ENCODE assay signal across 24 cellular contexts in the genomic region with DNA sequence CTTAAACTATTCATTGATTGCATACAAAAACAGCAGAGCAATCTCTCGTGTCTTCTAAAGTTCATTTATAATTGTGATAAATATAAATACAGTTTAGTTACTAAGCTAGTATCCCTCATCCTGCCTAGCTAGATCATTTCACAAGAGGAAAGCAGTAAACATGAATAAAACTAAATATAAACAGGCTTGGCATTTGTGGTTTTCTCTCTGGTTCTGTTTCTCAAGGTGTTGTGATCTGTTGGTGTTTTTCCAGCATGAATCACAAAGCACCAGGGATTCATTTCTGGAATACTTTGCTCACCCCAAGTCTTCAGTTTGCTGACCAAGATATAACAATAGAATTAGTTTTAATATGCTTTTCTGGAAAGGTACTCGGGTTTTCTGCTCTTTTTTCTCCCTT. TPM values are rescaled to one million over a fixed set of nuclear protein-coding genes. Genes with fewer than 3 reads are reported as not detected.
DNase-seq lines count a peak whose midpoint lies in the region; ATAC-seq, FAIRE-seq and TF ChIP-seq lines count a peak whose summit lies in the region.
"Had no signal": no experiment of that assay in that cellular context is flagged by ENCODE, and none has a peak within 500 bp of the region (broad histone marks: within the 10 kb centered on the region; RNA-seq: fewer than 3 reads in every experiment).

No MANE protein-coding gene starts in this region.

- H2AFZ ChIP-seq in Karpas-422 (ENCODE audit: low read length): no peak overlapping the region

- WGBS in psoas muscle, 3 donors: 89 to 96% (median 92%) methylated on average over 2 of the region's 2 CpGs

- H4K20me1 ChIP-seq in Karpas-422 (ENCODE audit: insufficient read depth, low read depth, low read length): no peaks in the 10 kb centered on the region

- TF ChIP-seq CTCF in AG09319 (IDR thresholded peaks at IDR 0.05; ENCODE audit: low read depth, low read length) (no peak), bronchial epithelial cell (IDR thresholded peaks at IDR 0.05; ENCODE audit: insufficient read depth, low read length, severe bottlenecking) (no peak), psoas muscle (IDR thresholded peaks at IDR 0.05) (no peak)

- ATAC-seq in psoas muscle (no peak), GM18867 (IDR thresholded peaks at IDR 0.05; ENCODE audit: unreplicated experiment) (no peak)
- ATAC-seq: heart right ventricle, sciatic nerve, T-cell had no signal

- FAIRE-seq in bronchial epithelial cell (lab: Jason Lieb, UNC): no peak
- FAIRE-seq: colon, GM19239, keratinocyte had no signal

- no peaks in the 10 kb centered on the region for H3K9me3 ChIP-seq in psoas muscle
- H3K9me3 ChIP-seq in Karpas-422 (ENCODE audit: low read length): no peaks in the 10 kb centered on the region
- H3K9me3 ChIP-seq: BE2C, heart right ventricle had no signal

- H3K9me2 ChIP-seq in Karpas-422 (replicated peaks; ENCODE audit: insufficient read depth, low read length): no peaks in the 10 kb centered on the region

- intact Hi-C loops in psoas muscle (cut with DNase I): no loop called here

- H3K27ac ChIP-seq in psoas muscle (no peak overlapping the region), Karpas-422 (ENCODE audit: low read length) (no peak overlapping the region)
- H3K27ac ChIP-seq: heart right ventricle had no signal

- no peaks in the 10 kb centered on the region for H3K27me3 ChIP-seq in bronchial epithelial cell (ENCODE audit: control insufficient read depth, insufficient read depth, low read length)
- no peaks in the 10 kb centered on the region for H3K27me3 ChIP-seq in psoas muscle (ENCODE audit: insufficient read depth in 3 of 3, low read length in 2 of 3)
- no peaks in the 10 kb centered on the region for H3K27me3 ChIP-seq in Karpas-422 (ENCODE audit: low read length)
- H3K27me3 ChIP-seq: BE2C, heart right ventricle had no signal

- H3K4me3 ChIP-seq in bronchial epithelial cell (ENCODE audit: low read depth, low read length): no peak overlapping the region
- no peak overlapping the region for H3K4me3 ChIP-seq in psoas muscle
- H3K4me3 ChIP-seq in Karpas-422 (ENCODE audit: low read length): no peak overlapping the region
- H3K4me3 ChIP-seq: heart right ventricle had no signal

- peaks cover 19% of the 10 kb centered on the region; the same call in 1 of the 2 replicates for H3K79me2 ChIP-seq in Karpas-422 (ENCODE audit: low read length)

- H3K36me3 ChIP-seq in bronchial epithelial cell (ENCODE audit: control insufficient read depth, insufficient read depth, low read length): no peaks in the 10 kb centered on the region
- H3K36me3 ChIP-seq in psoas muscle (ENCODE audit: insufficient read depth in 1 of 2, low read depth in 1 of 2): peaks cover 0 to 32% of the 10 kb centered on the region in 2 donors
- H3K36me3 ChIP-seq in Karpas-422 (ENCODE audit: insufficient read depth, low read length): peaks cover 56% of the 10 kb centered on the region; the same call in 1 of the 2 replicates
- H3K36me3 ChIP-seq: BE2C had no signal

- no peaks in the 10 kb centered on the region for H3K4me1 ChIP-seq in psoas muscle
- H3K4me1 ChIP-seq in Karpas-422 (ENCODE audit: low read length): no peaks in the 10 kb centered on the region
- H3K4me1 ChIP-seq: BE2C had no signal

- peak; percentile 61 for DNase-seq in AG09319 (ENCODE audit: extremely low read depth, low read depth)
- peak; percentile 88 for DNase-seq in LHCN-M2 (ENCODE audit: low read depth)
- peak; percentile 70 for DNase-seq in bronchial epithelial cell (ENCODE audit: low read depth)
- peak; percentile 43 for DNase-seq in kidney glomerular epithelial cell (lab: John Stamatoyannopoulos, UW)
- no peak for DNase-seq in psoas muscle
- no peak for DNase-seq in Karpas-422
- DNase-seq in NK-92 treated with Interleukin-12 subunit alpha and Interleukin-12 subunit beta, amount 100 ng/mL, for 24 hours (lab: John Stamatoyannopoulos, UW): no peak
- DNase-seq: amniotic stem cell; BE2C; heart right ventricle; NCI-H1092; NCI-H82; nucleus accumbens; stimulated activated CD4-positive, alpha-beta T cell treated with anti-CD3 and anti-CD28 coated beads, Interleukin-4, amount 100 ng/mL, for 1 hour; stimulated activated CD8-positive, alpha-beta memory T cell treated with anti-CD3 and anti-CD28 coated beads, Interleukin-4, amount 100 ng/mL, for 48 hours; T-cell had no signal

- H3K4me2 ChIP-seq in Karpas-422 (ENCODE audit: low read depth, low read length, poor library complexity, severe bottlenecking): no peak overlapping the region

- H3K9ac ChIP-seq in Karpas-422 (ENCODE audit: low read length): no peak overlapping the region

RNA-seq across cellular contexts. Expression of a gene that starts 32.7 kb away (rescaled TPM):
- total RNA-seq in LHCN-M2 (2014; rRNA removed): 3.7 and 4.6 TPM in 2 replicates
- 1.9 TPM for polyA plus RNA-seq in LHCN-M2 (2012)
- under 0.01 TPM in 1 of 2 replicates, not detected in the other for total RNA-seq in bronchial epithelial cell
- under 1 TPM; 0.11 to 0.40 (median 0.14) TPM for total RNA-seq in psoas muscle
- polyA plus RNA-seq in psoas muscle: under 1 TPM; 0.03 to 0.35 (median 0.21) TPM
- total RNA-seq in Karpas-422 (2014; rRNA removed; shearing (Covaris generic); ENCODE audit: low replicate concordance): not detected in 2 replicates
- total RNA-seq: activated CD8-positive, alpha-beta memory T cell treated with anti-CD3 and anti-CD28 coated beads for 36 hours; T-cell; temporal lobe had no signal
- polyA plus RNA-seq: IgD-negative memory B cell, keratinocyte had no signal

Comparison
In these comparisons a context has a peak if more than half of its experiments do, and no peak if none do; other contexts are left out.
1. DNase-seq: peak in AG09319 (single experiment), LHCN-M2 (single experiment), bronchial epithelial cell (single experiment) and kidney glomerular epithelial cell (single experiment); none in psoas muscle (0 of 2), Karpas-422 (single experiment) and NK-92 treated with Interleukin-12 subunit alpha and Interleukin-12 subunit beta, amount 100 ng/mL, for 24 hours (single experiment).